ENCODE assay signal across 8 cellular contexts in the genomic region with DNA sequence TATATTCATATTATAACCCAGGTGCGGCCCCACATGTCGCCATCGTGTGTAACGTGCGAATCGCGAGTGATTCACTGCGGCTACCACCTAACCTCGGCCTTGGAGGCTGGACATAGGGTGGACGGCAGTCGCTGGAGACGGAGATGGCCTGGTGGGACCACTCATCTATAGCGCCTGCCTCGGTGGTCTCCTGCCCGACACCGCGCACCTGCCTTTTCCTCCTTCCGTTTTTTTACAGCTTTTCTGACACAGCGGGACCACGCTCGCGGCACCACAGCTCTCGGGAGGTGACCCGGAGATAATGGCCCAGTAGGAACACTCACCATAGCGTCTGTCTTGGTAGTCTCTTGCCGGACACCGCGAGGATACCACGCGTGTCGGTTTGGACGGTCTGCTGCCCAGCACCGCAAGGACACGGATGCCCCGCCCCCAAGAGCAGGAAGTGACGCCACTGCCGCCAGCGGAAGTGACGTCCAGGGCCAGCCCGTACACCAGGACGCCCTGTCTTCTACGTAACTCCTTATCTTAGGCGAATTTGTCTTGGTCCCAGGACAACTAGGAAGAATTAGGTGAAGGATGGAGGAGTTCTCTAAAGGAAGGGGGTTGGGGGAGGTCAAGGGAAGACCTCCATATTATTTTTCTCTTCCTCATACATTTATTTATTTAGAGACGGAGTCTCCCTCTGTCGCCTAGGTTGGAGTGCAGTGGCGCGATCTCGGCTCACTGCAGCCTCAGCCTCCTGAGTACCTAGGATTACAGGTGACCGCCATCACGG. TPM values are rescaled to one million over a fixed set of nuclear protein-coding genes. Genes with fewer than 3 reads are reported as not detected.
DNase-seq lines count a peak whose midpoint lies in the region; ATAC-seq, FAIRE-seq and TF ChIP-seq lines count a peak whose summit lies in the region.

No MANE protein-coding gene starts in this region.

- no peak for FAIRE-seq in H54 (lab: Jason Lieb, UNC)

- no peaks in the 10 kb centered on the region for H3K27me3 ChIP-seq in ectodermal cell (ENCODE audit: control insufficient read depth, insufficient read depth, low read length, poor library complexity, severe bottlenecking)
- no peaks in the 10 kb centered on the region for H3K27me3 ChIP-seq in lung (ENCODE audit: control insufficient read depth, insufficient read depth)

- peak; percentile 78 for ATAC-seq in HG02759 (IDR thresholded peaks at IDR 0.05; ENCODE audit: unreplicated experiment)
- ATAC-seq in activated CD8-positive, alpha-beta T cell treated with anti-CD3 and anti-CD28 coated beads for 36 hours = peak; percentile 84
- ATAC-seq in lung (ENCODE audit: insufficient read depth, low FRiP score) = peak; percentile 87

- H3K4me3 Mint-ChIP-seq in activated CD8-positive, alpha-beta T cell treated with anti-CD3 and anti-CD28 coated beads for 36 hours = peak overlapping the region; percentile 100

- peaks cover 37% of the 10 kb centered on the region for H3K36me3 Mint-ChIP-seq in activated CD8-positive, alpha-beta T cell treated with anti-CD3 and anti-CD28 coated beads for 36 hours (ENCODE audit: low read depth)

- H3K36me3 ChIP-seq in ES-I3 (ENCODE audit: insufficient read depth, low read length) (peaks cover 21% of the 10 kb centered on the region), ectodermal cell (ENCODE audit: control insufficient read depth, insufficient read depth, low read length) (peaks cover 7% of the 10 kb centered on the region), lung (ENCODE audit: control insufficient read depth in 2 of 2, insufficient read depth in 2 of 2, low read length in 2 of 2) (peaks cover 7 to 8% of the 10 kb centered on the region in 2 donors)

- no peaks in the 10 kb centered on the region for H3K9me3 Mint-ChIP-seq in activated CD8-positive, alpha-beta T cell treated with anti-CD3 and anti-CD28 coated beads for 36 hours

- no peak for TF ChIP-seq POLR2A in H54 (IDR thresholded peaks at IDR 0.05; ENCODE audit: low read depth, low read length)

- H3K9ac ChIP-seq in ES-I3 (ENCODE audit: low read depth, low read length) = peak overlapping the region; percentile 95

- H3K4me3 ChIP-seq in ectodermal cell (ENCODE audit: insufficient read depth, low read depth, low read length) (peak overlapping the region; percentile 51), lung (peak overlapping the region; percentile 57)

- H3K27me3 Mint-ChIP-seq in activated CD8-positive, alpha-beta T cell treated with anti-CD3 and anti-CD28 coated beads for 36 hours = no peaks in the 10 kb centered on the region

- peaks cover 8% of the 10 kb centered on the region; the same call in 1 of the 2 replicates for H3K4me1 ChIP-seq in ES-I3 (ENCODE audit: insufficient read depth, low read length)
- H3K4me1 ChIP-seq in ectodermal cell (ENCODE audit: control insufficient read depth, insufficient read depth, low read length) = no peaks in the 10 kb centered on the region
- H3K4me1 ChIP-seq in lung (ENCODE audit: control insufficient read depth in 2 of 2, insufficient read depth in 2 of 2, low read length in 2 of 2) = peaks cover 0 to 3% of the 10 kb centered on the region in 2 donors

- WGBS in ectodermal cell, 2 experiments = 52% methylated on average over 50 of the region's 50 CpGs
- whole genome bisulfite sequencing in lung, 2 donors = 38 to 46% methylated on average over 50 of the region's 50 CpGs

- H3K27ac ChIP-seq in ectodermal cell (ENCODE audit: insufficient read depth, low read depth, low read length, poor library complexity, severe bottlenecking) = peak overlapping the region; percentile 42
- peak overlapping the region; percentile 49 to 65 for H3K27ac ChIP-seq in lung (ENCODE audit: low read depth in 1 of 2, low read length in 1 of 2)

- TF ChIP-seq CTCF in activated CD8-positive, alpha-beta T cell treated with anti-CD3 and anti-CD28 coated beads for 36 hours (IDR thresholded peaks at IDR 0.05) = no peak
- no peak for TF ChIP-seq CTCF in lung (IDR thresholded peaks at IDR 0.05; ENCODE audit: control extremely low read depth, extremely low read depth)

- peaks cover 31% of the 10 kb centered on the region for H3K4me1 Mint-ChIP-seq in activated CD8-positive, alpha-beta T cell treated with anti-CD3 and anti-CD28 coated beads for 36 hours (ENCODE audit: low read depth)

- CTCF ChIA-PET in activated CD8-positive, alpha-beta T cell treated with anti-CD3 and anti-CD28 coated beads for 36 hours (lab: Charles Lee) = interaction anchor here (0.7 to 4.3 kb wide), 2 partner anchors 15 kb away, joined by 5 to 29 read pairs; no protein-coding TSS in a partner anchor

- H3K9me3 ChIP-seq in ES-I3 (ENCODE audit: control insufficient read depth, insufficient read depth, low read length) = no peaks in the 10 kb centered on the region
- H3K9me3 ChIP-seq in ectodermal cell (ENCODE audit: control insufficient read depth, low read length) = no peaks in the 10 kb centered on the region
- H3K9me3 ChIP-seq in lung (ENCODE audit: control insufficient read depth in 2 of 2, insufficient read depth in 1 of 2, low read length in 1 of 2) = no peaks in the 10 kb centered on the region

- DNase-seq in NCI-H748 (lab: John Stamatoyannopoulos, UW; ENCODE audit: unreplicated experiment) = peak; percentile 89
- peak; percentile 88 for DNase-seq in activated CD8-positive, alpha-beta T cell treated with anti-CD3 and anti-CD28 coated beads for 36 hours
- DNase-seq in lung (ENCODE audit: low spot score) = peak; percentile 88
- peak; percentile 80 to 81 for DNase-seq in stimulated activated CD4-positive, alpha-beta T cell treated with anti-CD3 and anti-CD28 coated beads, Interleukin-4, amount 100 ng/mL, for 4 hours
- DNase-seq in H54 (ENCODE audit: insufficient read length, low spot score) = no peak

- H3K27ac Mint-ChIP-seq in activated CD8-positive, alpha-beta T cell treated with anti-CD3 and anti-CD28 coated beads for 36 hours = peak overlapping the region; percentile 98

- intact Hi-C loops in activated CD8-positive, alpha-beta T cell treated with anti-CD3 and anti-CD28 coated beads for 36 hours (cut with micrococcal nuclease) = no loop called here

- POLR2A ChIA-PET in activated CD8-positive, alpha-beta T cell treated with anti-CD3 and anti-CD28 coated beads for 36 hours (lab: Charles Lee) = interaction anchor here (1.0 kb wide), 1 partner anchor 45 kb away, joined by 3 read pairs; no protein-coding TSS in a partner anchor

RNA-seq across cellular contexts. Expression of a gene that starts 6.4 kb away (rescaled TPM):
- total RNA-seq in activated CD8-positive, alpha-beta T cell treated with anti-CD3 and anti-CD28 coated beads for 36 hours = 100 to 1,000 TPM; 275 to 299 TPM
- 147 TPM for polyA plus RNA-seq in ectodermal cell (2013, experiment 1 of 4)
- 151 TPM for polyA plus RNA-seq in ectodermal cell (2013, experiment 2 of 4)
- 112 TPM for polyA plus RNA-seq in ectodermal cell (2013, experiment 3 of 4)
- polyA plus RNA-seq in ectodermal cell (2013, experiment 4 of 4) = 130 TPM
- total RNA-seq in lung = 100 to 1,000 TPM in 1 of 2 donors, 10 to 100 TPM in 1; 67.7 to 130 TPM
- polyA plus RNA-seq in lung = 100 to 1,000 TPM; 139 to 206 TPM

RNA-seq across cellular contexts. Expression of a gene that starts 17.1 kb away (rescaled TPM):
- 10 to 100 TPM; 27.7 to 28.4 TPM for total RNA-seq in activated CD8-positive, alpha-beta T cell treated with anti-CD3 and anti-CD28 coated beads for 36 hours
- polyA plus RNA-seq in ectodermal cell (2013, experiment 1 of 4) = 0.83 TPM
- polyA plus RNA-seq in ectodermal cell (2013, experiment 2 of 4) = 1.1 TPM
- polyA plus RNA-seq in ectodermal cell (2013, experiment 3 of 4) = 0.59 TPM
- 0.61 TPM for polyA plus RNA-seq in ectodermal cell (2013, experiment 4 of 4)
- 1 to 10 TPM; 3.4 to 7.6 TPM for total RNA-seq in lung
- polyA plus RNA-seq in lung = 10 to 100 TPM in 1 of 2 donors, 1 to 10 TPM in 1; 5.7 to 18.0 TPM
